Comparison of ENCODE assay signal across 1 cellular context in the genomic region with DNA sequence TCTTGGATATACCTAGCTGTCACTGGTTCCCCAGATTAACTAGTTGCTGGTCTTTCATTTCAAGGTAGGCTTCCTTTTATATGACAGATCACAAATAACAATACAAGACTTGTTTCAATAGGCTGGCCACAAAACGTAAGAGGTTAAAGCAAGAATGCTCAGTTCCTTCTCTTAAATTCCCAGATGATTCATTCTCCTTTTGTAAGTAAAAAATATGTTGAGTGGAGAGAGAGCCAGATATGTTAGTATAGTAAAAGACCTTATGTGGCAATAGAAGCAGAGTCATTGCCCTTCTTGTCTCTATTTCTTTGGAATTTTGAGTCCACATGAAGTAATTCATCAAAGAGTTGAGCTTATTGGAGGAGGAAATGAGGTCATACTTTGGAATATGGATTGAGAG.
TF ChIP-seq lines count a peak whose summit lies in the region.

No MANE protein-coding gene starts in this region.

TF ChIP-seq in GM23338, 12 proteins besides CTCF, POLR2A, EP300 and RAD21 (continued from another document):
- TF ChIP-seq, protein P1, sequence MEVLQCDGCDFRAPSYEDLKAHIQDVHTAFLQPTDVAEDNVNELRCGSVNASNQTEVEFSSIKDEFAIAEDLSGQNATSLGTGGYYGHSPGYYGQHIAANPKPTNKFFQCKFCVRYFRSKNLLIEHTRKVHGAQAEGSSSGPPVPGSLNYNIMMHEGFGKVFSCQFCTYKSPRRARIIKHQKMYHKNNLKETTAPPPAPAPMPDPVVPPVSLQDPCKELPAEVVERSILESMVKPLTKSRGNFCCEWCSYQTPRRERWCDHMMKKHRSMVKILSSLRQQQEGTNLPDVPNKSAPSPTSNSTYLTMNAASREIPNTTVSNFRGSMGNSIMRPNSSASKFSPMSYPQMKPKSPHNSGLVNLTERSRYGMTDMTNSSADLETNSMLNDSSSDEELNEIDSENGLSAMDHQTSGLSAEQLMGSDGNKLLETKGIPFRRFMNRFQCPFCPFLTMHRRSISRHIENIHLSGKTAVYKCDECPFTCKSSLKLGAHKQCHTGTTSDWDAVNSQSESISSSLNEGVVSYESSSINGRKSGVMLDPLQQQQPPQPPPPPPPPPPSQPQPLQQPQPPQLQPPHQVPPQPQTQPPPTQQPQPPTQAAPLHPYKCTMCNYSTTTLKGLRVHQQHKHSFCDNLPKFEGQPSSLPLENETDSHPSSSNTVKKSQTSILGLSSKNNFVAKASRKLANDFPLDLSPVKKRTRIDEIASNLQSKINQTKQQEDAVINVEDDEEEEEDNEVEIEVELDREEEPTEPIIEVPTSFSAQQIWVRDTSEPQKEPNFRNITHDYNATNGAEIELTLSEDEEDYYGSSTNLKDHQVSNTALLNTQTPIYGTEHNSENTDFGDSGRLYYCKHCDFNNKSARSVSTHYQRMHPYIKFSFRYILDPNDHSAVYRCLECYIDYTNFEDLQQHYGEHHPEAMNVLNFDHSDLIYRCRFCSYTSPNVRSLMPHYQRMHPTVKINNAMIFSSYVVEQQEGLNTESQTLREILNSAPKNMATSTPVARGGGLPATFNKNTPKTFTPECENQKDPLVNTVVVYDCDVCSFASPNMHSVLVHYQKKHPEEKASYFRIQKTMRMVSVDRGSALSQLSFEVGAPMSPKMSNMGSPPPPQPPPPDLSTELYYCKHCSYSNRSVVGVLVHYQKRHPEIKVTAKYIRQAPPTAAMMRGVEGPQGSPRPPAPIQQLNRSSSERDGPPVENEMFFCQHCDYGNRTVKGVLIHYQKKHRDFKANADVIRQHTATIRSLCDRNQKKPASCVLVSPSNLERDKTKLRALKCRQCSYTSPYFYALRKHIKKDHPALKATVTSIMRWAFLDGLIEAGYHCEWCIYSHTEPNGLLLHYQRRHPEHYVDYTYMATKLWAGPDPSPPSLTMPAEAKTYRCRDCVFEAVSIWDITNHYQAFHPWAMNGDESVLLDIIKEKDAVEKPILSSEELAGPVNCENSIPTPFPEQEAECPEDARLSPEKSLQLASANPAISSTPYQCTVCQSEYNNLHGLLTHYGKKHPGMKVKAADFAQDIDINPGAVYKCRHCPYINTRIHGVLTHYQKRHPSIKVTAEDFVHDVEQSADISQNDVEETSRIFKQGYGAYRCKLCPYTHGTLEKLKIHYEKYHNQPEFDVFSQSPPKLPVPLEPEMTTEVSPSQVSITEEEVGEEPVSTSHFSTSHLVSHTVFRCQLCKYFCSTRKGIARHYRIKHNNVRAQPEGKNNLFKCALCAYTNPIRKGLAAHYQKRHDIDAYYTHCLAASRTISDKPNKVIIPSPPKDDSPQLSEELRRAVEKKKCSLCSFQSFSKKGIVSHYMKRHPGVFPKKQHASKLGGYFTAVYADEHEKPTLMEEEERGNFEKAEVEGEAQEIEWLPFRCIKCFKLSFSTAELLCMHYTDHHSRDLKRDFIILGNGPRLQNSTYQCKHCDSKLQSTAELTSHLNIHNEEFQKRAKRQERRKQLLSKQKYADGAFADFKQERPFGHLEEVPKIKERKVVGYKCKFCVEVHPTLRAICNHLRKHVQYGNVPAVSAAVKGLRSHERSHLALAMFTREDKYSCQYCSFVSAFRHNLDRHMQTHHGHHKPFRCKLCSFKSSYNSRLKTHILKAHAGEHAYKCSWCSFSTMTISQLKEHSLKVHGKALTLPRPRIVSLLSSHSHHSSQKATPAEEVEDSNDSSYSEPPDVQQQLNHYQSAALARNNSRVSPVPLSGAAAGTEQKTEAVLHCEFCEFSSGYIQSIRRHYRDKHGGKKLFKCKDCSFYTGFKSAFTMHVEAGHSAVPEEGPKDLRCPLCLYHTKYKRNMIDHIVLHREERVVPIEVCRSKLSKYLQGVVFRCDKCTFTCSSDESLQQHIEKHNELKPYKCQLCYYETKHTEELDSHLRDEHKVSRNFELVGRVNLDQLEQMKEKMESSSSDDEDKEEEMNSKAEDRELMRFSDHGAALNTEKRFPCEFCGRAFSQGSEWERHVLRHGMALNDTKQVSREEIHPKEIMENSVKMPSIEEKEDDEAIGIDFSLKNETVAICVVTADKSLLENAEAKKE (CRISPR knock-in tag; IDR thresholded peaks at IDR 0.05) = no peak
- TF ChIP-seq ZNF114 (CRISPR knock-in tag; IDR thresholded peaks at IDR 0.05) (no peak), STAT1 (IDR thresholded peaks at IDR 0.05; ENCODE audit: unreplicated experiment) (no peak), NANOG (IDR thresholded peaks at IDR 0.05; ENCODE audit: borderline replicate concordance) (no peak), EZH2 (IDR thresholded peaks at IDR 0.05; ENCODE audit: low read depth, unreplicated experiment) (no peak)
